Comparison of ENCODE assay signal across 9 cellular contexts in genomic region chr9:37293664-37294524, GRCh38.
DNase-seq lines count a peak whose midpoint lies in the region; ATAC-seq and TF ChIP-seq lines count a peak whose summit lies in the region.
"Had no signal": no experiment of that assay in that cellular context is flagged by ENCODE, and none has a peak within 500 bp of the region (broad histone marks: within the 10 kb centered on the region; RNA-seq: fewer than 3 reads in every experiment).

No MANE protein-coding gene starts in this region.

- ATAC-seq in activated CD8-positive, alpha-beta T cell treated with anti-CD3 and anti-CD28 coated beads for 36 hours = no peak
- no peak for ATAC-seq in activated CD8-positive, alpha-beta T cell treated with anti-CD3 and anti-CD28 coated beads, Interleukin-2, amount 10 ng/mL, durations not matched to agents 7 days and 5 days
- peak; percentile 72 for ATAC-seq in HG02885 (IDR thresholded peaks at IDR 0.05; ENCODE audit: poor library complexity, unreplicated experiment)
- ATAC-seq in natural killer cell treated with Interleukin-12 subunit alpha and Interleukin-12 subunit beta and Interleukin-15 and Interleukin-18, amount 100 ng/mL, for 72 hours = no peak

- TF ChIP-seq POLR2A in spleen (IDR thresholded peaks at IDR 0.05) = no peak

- H3K36me3 ChIP-seq in SJCRH30 (no peaks in the 10 kb centered on the region), spleen (no peaks in the 10 kb centered on the region), tibial artery (no peaks in the 10 kb centered on the region)

- H3K4me3 ChIP-seq in SJCRH30 = no peak overlapping the region
- no peak overlapping the region for H3K4me3 ChIP-seq in spleen
- H3K4me3 ChIP-seq in tibial artery = no peak overlapping the region
- H3K4me3 ChIP-seq: lung had no signal

- CTCF ChIA-PET in activated CD8-positive, alpha-beta T cell treated with anti-CD3 and anti-CD28 coated beads for 36 hours (lab: Charles Lee) = interaction anchor here (1.8 kb wide), 1 partner anchor 8 kb away, joined by 6 read pairs; no protein-coding TSS in a partner anchor
- CTCF ChIA-PET in activated CD8-positive, alpha-beta T cell treated with anti-CD3 and anti-CD28 coated beads, Interleukin-2, amount 10 ng/mL, durations not matched to agents 7 days and 5 days (lab: Charles Lee) = interaction anchor here (0.9 to 1.2 kb wide), 2 partner anchors 8 to 213 kb away, joined by 4 read pairs; no protein-coding TSS in a partner anchor

- H3K9me3 ChIP-seq in SJCRH30 (replicated peaks) (no peaks in the 10 kb centered on the region), spleen (no peaks in the 10 kb centered on the region), tibial artery (no peaks in the 10 kb centered on the region)

- no peaks in the 10 kb centered on the region for H3K27me3 Mint-ChIP-seq in activated CD8-positive, alpha-beta T cell treated with anti-CD3 and anti-CD28 coated beads for 36 hours
- no peaks in the 10 kb centered on the region for H3K27me3 Mint-ChIP-seq in activated CD8-positive, alpha-beta T cell treated with anti-CD3 and anti-CD28 coated beads, Interleukin-2, amount 10 ng/mL, durations not matched to agents 7 days and 5 days (ENCODE audit: low read depth)
- H3K27me3 Mint-ChIP-seq in natural killer cell treated with Interleukin-12 subunit alpha and Interleukin-12 subunit beta and Interleukin-15 and Interleukin-18, amount 100 ng/mL, for 72 hours = no peaks in the 10 kb centered on the region

- no peak overlapping the region for H3K4me3 Mint-ChIP-seq in activated CD8-positive, alpha-beta T cell treated with anti-CD3 and anti-CD28 coated beads for 36 hours
- H3K4me3 Mint-ChIP-seq in activated CD8-positive, alpha-beta T cell treated with anti-CD3 and anti-CD28 coated beads, Interleukin-2, amount 10 ng/mL, durations not matched to agents 7 days and 5 days = no peak overlapping the region
- no peak overlapping the region for H3K4me3 Mint-ChIP-seq in natural killer cell treated with Interleukin-12 subunit alpha and Interleukin-12 subunit beta and Interleukin-15 and Interleukin-18, amount 100 ng/mL, for 72 hours

- POLR2A ChIA-PET in activated CD8-positive, alpha-beta T cell treated with anti-CD3 and anti-CD28 coated beads for 36 hours (lab: Charles Lee) = interaction anchor here (0.7 kb wide), 1 partner anchor 805 kb away, joined by 3 read pairs; no protein-coding TSS in a partner anchor
- POLR2A ChIA-PET in activated CD8-positive, alpha-beta T cell treated with anti-CD3 and anti-CD28 coated beads, Interleukin-2, amount 10 ng/mL, durations not matched to agents 7 days and 5 days (lab: Charles Lee) = interaction anchor here (0.5 kb wide), 1 partner anchor 1531 kb away, joined by 4 read pairs; no protein-coding TSS in a partner anchor

- WGBS in spleen, 5 donors = 32 to 52% (median 46%) methylated on average over 3 of the region's 3 CpGs

- H3K27me3 ChIP-seq in SJCRH30 (no peaks in the 10 kb centered on the region), spleen (replicated peaks in 1 of 7) (no peaks in the 10 kb centered on the region), tibial artery (no peaks in the 10 kb centered on the region)

- intact Hi-C loops in activated CD8-positive, alpha-beta T cell treated with anti-CD3 and anti-CD28 coated beads for 36 hours (cut with micrococcal nuclease) = loop anchor here (10.0 kb wide), 1 partner anchor 169 kb away; the partner anchor contains the start of gene ZCCHC7
- intact Hi-C loops in spleen (cut with DNase I; ENCODE audit: low total_unique reads) (no loop called here), tibial artery (cut with DNase I; ENCODE audit: low total_unique reads) (no loop called here)

- peaks cover 78% of the 10 kb centered on the region for H3K4me1 Mint-ChIP-seq in activated CD8-positive, alpha-beta T cell treated with anti-CD3 and anti-CD28 coated beads for 36 hours (ENCODE audit: low read depth)
- peaks cover 51% of the 10 kb centered on the region for H3K4me1 Mint-ChIP-seq in activated CD8-positive, alpha-beta T cell treated with anti-CD3 and anti-CD28 coated beads, Interleukin-2, amount 10 ng/mL, durations not matched to agents 7 days and 5 days (ENCODE audit: low read depth)
- peaks cover 24 to 32% of the 10 kb centered on the region in 2 donors for H3K4me1 Mint-ChIP-seq in natural killer cell treated with Interleukin-12 subunit alpha and Interleukin-12 subunit beta and Interleukin-15 and Interleukin-18, amount 100 ng/mL, for 72 hours (ENCODE audit: low read depth in 2 of 2)

- no peak for DNase-seq in activated CD8-positive, alpha-beta T cell treated with anti-CD3 and anti-CD28 coated beads for 36 hours
- no peak for DNase-seq in activated CD8-positive, alpha-beta T cell treated with anti-CD3 and anti-CD28 coated beads, Interleukin-2, amount 10 ng/mL, durations not matched to agents 7 days and 5 days
- DNase-seq in SJCRH30 (peak; percentile 39 to 84), spleen (no peak), tibial artery (no peak), hypothalamus (lab: John Stamatoyannopoulos, UW) (no peak)
- no peak for DNase-seq in natural killer cell treated with Interleukin-12 subunit alpha and Interleukin-12 subunit beta and Interleukin-15 and Interleukin-18, amount 100 ng/mL, for 72 hours (ENCODE audit: low spot score)

- peak overlapping the region; percentile 82 for H3K27ac Mint-ChIP-seq in activated CD8-positive, alpha-beta T cell treated with anti-CD3 and anti-CD28 coated beads for 36 hours
- no peak overlapping the region for H3K27ac Mint-ChIP-seq in activated CD8-positive, alpha-beta T cell treated with anti-CD3 and anti-CD28 coated beads, Interleukin-2, amount 10 ng/mL, durations not matched to agents 7 days and 5 days
- no peak overlapping the region for H3K27ac Mint-ChIP-seq in natural killer cell treated with Interleukin-12 subunit alpha and Interleukin-12 subunit beta and Interleukin-15 and Interleukin-18, amount 100 ng/mL, for 72 hours

- H3K36me3 Mint-ChIP-seq in activated CD8-positive, alpha-beta T cell treated with anti-CD3 and anti-CD28 coated beads for 36 hours (ENCODE audit: low read depth) = peaks cover 25% of the 10 kb centered on the region
- H3K36me3 Mint-ChIP-seq in activated CD8-positive, alpha-beta T cell treated with anti-CD3 and anti-CD28 coated beads, Interleukin-2, amount 10 ng/mL, durations not matched to agents 7 days and 5 days (ENCODE audit: low read depth) = peaks cover 15% of the 10 kb centered on the region
- H3K36me3 Mint-ChIP-seq in natural killer cell treated with Interleukin-12 subunit alpha and Interleukin-12 subunit beta and Interleukin-15 and Interleukin-18, amount 100 ng/mL, for 72 hours = no peaks in the 10 kb centered on the region

- H3K4me1 ChIP-seq in SJCRH30 (peaks cover 26% of the 10 kb centered on the region), spleen (peaks cover 7 to 95% (median 52%) of the 10 kb centered on the region in 6 donors), tibial artery (peaks cover 0 to 9% (median 3%) of the 10 kb centered on the region in 4 donors)

- TF ChIP-seq CTCF in activated CD8-positive, alpha-beta T cell treated with anti-CD3 and anti-CD28 coated beads for 36 hours (IDR thresholded peaks at IDR 0.05) = no peak
- TF ChIP-seq CTCF in spleen (IDR thresholded peaks at IDR 0.05 in 8 of 11, conservative IDR thresholded peaks at IDR 0.05 in 3 of 11) (no peak), tibial artery (IDR thresholded peaks at IDR 0.05) (no peak)

- H3K27ac ChIP-seq in SJCRH30 (0 out of 2 replicates have a peak overlapping the region, but pooled peaks have one; percentile 0), spleen (peak overlapping the region in 7 of 8 donors; percentile 29 to 82 (median 58)), tibial artery (no peak overlapping the region)

- H3K9me3 Mint-ChIP-seq in activated CD8-positive, alpha-beta T cell treated with anti-CD3 and anti-CD28 coated beads for 36 hours = peaks cover 2% of the 10 kb centered on the region
- no peaks in the 10 kb centered on the region for H3K9me3 Mint-ChIP-seq in activated CD8-positive, alpha-beta T cell treated with anti-CD3 and anti-CD28 coated beads, Interleukin-2, amount 10 ng/mL, durations not matched to agents 7 days and 5 days (ENCODE audit: insufficient read depth)
- H3K9me3 Mint-ChIP-seq in natural killer cell treated with Interleukin-12 subunit alpha and Interleukin-12 subunit beta and Interleukin-15 and Interleukin-18, amount 100 ng/mL, for 72 hours = no peaks in the 10 kb centered on the region

Comparison
In these comparisons a context has a peak if more than half of its experiments do, and no peak if none do; other contexts are left out.
1. DNase-seq: peak in SJCRH30 (2 of 2); none in activated CD8-positive, alpha-beta T cell treated with anti-CD3 and anti-CD28 coated beads for 36 hours (single experiment), activated CD8-positive, alpha-beta T cell treated with anti-CD3 and anti-CD28 coated beads, Interleukin-2, amount 10 ng/mL, durations not matched to agents 7 days and 5 days (single experiment), spleen (single experiment), tibial artery (0 of 2), natural killer cell treated with Interleukin-12 subunit alpha and Interleukin-12 subunit beta and Interleukin-15 and Interleukin-18, amount 100 ng/mL, for 72 hours (single experiment) and hypothalamus (0 of 51).
2. H3K27ac ChIP-seq: peak in SJCRH30 (single experiment) and spleen (7 of 8); none in tibial artery (0 of 2).